In the genomic region with DNA sequence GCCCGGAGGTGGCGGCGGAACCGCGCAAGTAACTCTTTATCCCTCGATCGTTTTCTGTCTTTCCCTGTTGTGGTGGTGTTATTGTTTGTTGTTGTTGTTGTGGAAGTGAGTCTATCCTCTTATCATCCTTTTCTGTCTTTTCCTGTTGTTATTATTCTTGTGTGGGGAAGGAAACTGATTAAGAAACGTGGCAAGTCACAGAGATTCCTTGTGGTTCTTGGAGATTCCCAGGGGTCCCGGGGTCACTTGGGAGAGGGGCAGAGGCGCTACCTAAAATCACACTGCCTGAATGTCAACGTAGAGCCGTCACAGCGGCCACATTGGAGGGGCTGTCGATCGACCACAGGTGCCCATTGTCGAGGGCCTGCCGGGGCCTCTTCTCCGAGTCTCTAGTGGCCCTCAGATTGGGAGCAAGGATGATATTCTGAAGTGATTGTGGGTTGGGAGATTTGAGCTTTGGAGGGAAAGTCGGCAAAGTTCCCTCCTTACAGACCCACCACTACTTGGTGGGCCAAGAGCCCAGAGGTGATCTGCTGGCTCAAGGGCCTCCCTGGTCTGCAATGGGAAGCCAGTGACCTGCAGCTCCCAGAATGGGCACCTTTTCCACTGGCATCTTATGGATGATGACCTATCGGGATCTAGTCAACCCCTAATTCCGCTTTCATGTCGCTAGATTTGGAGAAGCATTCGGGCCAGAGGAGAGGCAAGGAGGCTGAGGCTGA, we compare ENCODE assay signal across 8 cellular contexts. TPM values are rescaled to one million over a fixed set of nuclear protein-coding genes. Genes with fewer than 3 reads are reported as not detected.
DNase-seq lines count a peak whose midpoint lies in the region; ATAC-seq and TF ChIP-seq lines count a peak whose summit lies in the region.

No MANE protein-coding gene starts in this region.

- no peaks in the 10 kb centered on the region for H3K9me3 ChIP-seq in DND-41 (ENCODE audit: insufficient read depth, low read length, severe bottlenecking)
- H3K9me3 ChIP-seq in Panc1 (ENCODE audit: control insufficient read depth, insufficient read depth, low read depth, low read length), result no peaks in the 10 kb centered on the region
- H3K9me3 ChIP-seq in esophagus muscularis mucosa, result no peaks in the 10 kb centered on the region
- no peaks in the 10 kb centered on the region for H3K9me3 ChIP-seq in ovary

- H3K4me1 ChIP-seq in DND-41 (ENCODE audit: insufficient read depth, low read length), result peaks cover 53% of the 10 kb centered on the region
- peaks cover 31% of the 10 kb centered on the region for H3K4me1 ChIP-seq in Panc1 (ENCODE audit: control insufficient read depth, insufficient read depth, low read length)
- peaks cover 20 to 46% (median 38%) of the 10 kb centered on the region in 4 donors for H3K4me1 ChIP-seq in esophagus muscularis mucosa
- H3K4me1 ChIP-seq in ovary (ENCODE audit: insufficient read depth), result peaks cover 16% of the 10 kb centered on the region

- H2AFZ ChIP-seq in DND-41 (ENCODE audit: low read depth, low read length), result peak overlapping the region; percentile 90

- no TSS peak for BruUV-seq in Panc1 (replicated peaks; lab: Mats Ljungman, UMichigan)

- H4K20me1 ChIP-seq in DND-41 (ENCODE audit: insufficient read depth, low read length), result peaks cover 5% of the 10 kb centered on the region; the same call in 1 of the 2 replicates

- peak overlapping the region; percentile 92 for H3K4me2 ChIP-seq in DND-41 (ENCODE audit: insufficient read depth, low read length)

- intact Hi-C loops in Panc1 (cut with micrococcal nuclease; ENCODE audit: unreplicated experiment) (no loop called here), esophagus muscularis mucosa (cut with DNase I) (no loop called here), ovary (cut with DNase I) (loop anchor here (5.0 to 10.0 kb wide), 6 partner anchors 114 to 1134 kb away; partner anchors contain the start of genes DTX3L (in 2 of the 4), PARP9 (in 2 of the 4) and POLQ (in 1 of the 4))

- peak overlapping the region; percentile 91 for H3K9ac ChIP-seq in DND-41 (ENCODE audit: low read depth, low read length)

- peak; percentile 19 for DNase-seq in DND-41
- DNase-seq in Panc1 (ENCODE audit: low read depth, low spot score), result no peak
- DNase-seq in esophagus muscularis mucosa (ENCODE audit: extremely low spot score), result no peak
- peak in 4 of 5 donors; percentile 13 to 37 (median 24) for DNase-seq in ovary
- no peak for DNase-seq in GM19238 (ENCODE audit: insufficient read length, low spot score)
- no peak for DNase-seq in NCI-H524 treated with DMSO at 0.1 percent for 48 hours (lab: John Stamatoyannopoulos, UW)

- POLR2A ChIA-PET in Panc1 (lab: Charles Lee), result interaction anchor here (0.7 kb wide), 1 partner anchor 249 kb away, joined by 4 read pairs; no protein-coding TSS in a partner anchor

- peak overlapping the region; percentile 86 to 90 for H3K4me3 ChIP-seq in DND-41 (ENCODE audit: low read depth in 1 of 2, low read length in 2 of 2)
- peak overlapping the region; percentile 81 to 82 for H3K4me3 ChIP-seq in Panc1 (ENCODE audit: low read depth in 2 of 2, low read length in 2 of 2)
- H3K4me3 ChIP-seq in esophagus muscularis mucosa, result peak overlapping the region; percentile 91 to 94 (median 93)
- H3K4me3 ChIP-seq in ovary, result peak overlapping the region; percentile 71

- CTCF ChIA-PET in Panc1 (lab: Charles Lee), result no interaction called here

- peaks cover 12% of the 10 kb centered on the region for H3K36me3 ChIP-seq in DND-41 (ENCODE audit: insufficient read depth, low read length)
- H3K36me3 ChIP-seq in Panc1 (ENCODE audit: control insufficient read depth, insufficient read depth, low read length), result no peaks in the 10 kb centered on the region; the same call in 1 of the 2 replicates
- H3K36me3 ChIP-seq in esophagus muscularis mucosa, result peaks cover 0 to 12% (median 0%) of the 10 kb centered on the region in 4 donors
- H3K36me3 ChIP-seq in ovary, result no peaks in the 10 kb centered on the region

- TF ChIP-seq POLR2A in esophagus muscularis mucosa (IDR thresholded peaks at IDR 0.05; ENCODE audit: low read depth) (no peak), ovary (IDR thresholded peaks at IDR 0.05) (no peak)

- ATAC-seq in DND-41 (ENCODE audit: insufficient read depth, low read depth) (no peak), Panc1 (no peak), HG02571 (IDR thresholded peaks at IDR 0.05; ENCODE audit: unreplicated experiment) (no peak), GM18867 (IDR thresholded peaks at IDR 0.05; ENCODE audit: unreplicated experiment) (no peak)

- in situ Hi-C loops in Panc1 (cut with HindIII; ENCODE audit: low pct_unique_long_range_greater_than_20kb, low sequenced_read_pairs), result no loop called here

- WGBS in esophagus muscularis mucosa, result 29% methylated on average over 22 of the region's 23 CpGs
- 17 to 22% (median 21%) methylated on average over 23 of the region's 23 CpGs for WGBS in ovary, 3 donors

- TF ChIP-seq CTCF in DND-41 (IDR thresholded peaks at IDR 0.05; ENCODE audit: borderline replicate concordance, extremely low read depth, low read length, poor library complexity, severe bottlenecking) (no peak), Panc1 (IDR thresholded peaks at IDR 0.05) (no peak), esophagus muscularis mucosa (IDR thresholded peaks at IDR 0.05) (no peak), ovary (IDR thresholded peaks at IDR 0.05) (no peak)

- peak overlapping the region; percentile 86 for H3K27ac ChIP-seq in DND-41 (ENCODE audit: low read length)
- H3K27ac ChIP-seq in Panc1 (ENCODE audit: low read length), result peak overlapping the region; percentile 89
- peak overlapping the region; percentile 94 to 97 (median 94) for H3K27ac ChIP-seq in esophagus muscularis mucosa (replicated peaks in 1 of 4)
- H3K27ac ChIP-seq in ovary, result peak overlapping the region; percentile 95 to 97

- TF ChIP-seq EP300 in esophagus muscularis mucosa (IDR thresholded peaks at IDR 0.05) (no peak), ovary (IDR thresholded peaks at IDR 0.05) (no peak)

- no peaks in the 10 kb centered on the region for H3K27me3 ChIP-seq in DND-41 (ENCODE audit: insufficient read depth, low read length, poor library complexity)
- no peaks in the 10 kb centered on the region for H3K27me3 ChIP-seq in Panc1 (ENCODE audit: control insufficient read depth, insufficient read depth, low read length)
- no peaks in the 10 kb centered on the region for H3K27me3 ChIP-seq in esophagus muscularis mucosa
- H3K27me3 ChIP-seq in ovary, result no peaks in the 10 kb centered on the region

- H3K79me2 ChIP-seq in DND-41 (ENCODE audit: insufficient read depth, low read length), result peaks cover 46% of the 10 kb centered on the region

RNA-seq across cellular contexts. Expression of gene PARP14, which starts 0.8 kb away (rescaled TPM):
- total RNA-seq in Panc1 (2021; ENCODE audit: unreplicated experiment) (46.0 TPM), esophagus muscularis mucosa (10 to 100 TPM; 21.4 to 34.1 (median 22.5) TPM), ovary (10 to 100 TPM; 23.9 to 41.3 (median 27.8) TPM)
- polyA plus RNA-seq in Panc1 (2012; ENCODE audit: insufficient read length), result 13.5 TPM
- polyA plus RNA-seq in ovary, result 10 to 100 TPM in 1 of 2 donors, 1 to 10 TPM in 1; 9.3 to 23.2 TPM

Comparison
In these comparisons a context has a peak if more than half of its experiments do, and no peak if none do; other contexts are left out.
1. DNase-seq: peak in DND-41 (single experiment) and ovary (4 of 5); none in Panc1 (single experiment), esophagus muscularis mucosa (single experiment), GM19238 (single experiment) and NCI-H524 treated with DMSO at 0.1 percent for 48 hours (single experiment).
2. intact Hi-C loops: an anchor here in ovary (5.0 to 10.0 kb wide); none called in Panc1 and esophagus muscularis mucosa.
3. Peak in every context shown above with its lines, with median percentiles within 50 percentile points of each other: H3K27ac ChIP-seq and H3K4me3 ChIP-seq.